20 cellular contexts compared by ENCODE assay signal in the genomic region with DNA sequence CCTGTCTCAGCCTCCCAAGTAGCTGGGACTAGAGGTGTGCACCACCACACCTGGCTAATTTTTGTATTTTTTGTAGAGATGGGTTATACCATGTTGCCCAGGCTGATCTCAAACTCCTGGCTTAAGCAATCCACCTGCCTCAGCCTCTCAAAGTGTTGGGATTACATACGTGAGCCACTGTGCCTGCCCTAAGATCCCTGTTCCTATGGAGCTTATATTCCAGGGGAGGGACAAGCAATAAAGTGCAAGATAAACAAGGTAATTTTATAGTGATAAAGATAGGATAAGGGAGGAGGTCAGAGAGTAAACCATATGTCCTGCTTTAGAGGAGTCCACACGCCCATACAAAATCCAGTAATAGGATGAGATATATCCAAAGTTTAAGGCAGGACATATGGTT.
DNase-seq lines count a peak whose midpoint lies in the region; ATAC-seq, FAIRE-seq and TF ChIP-seq lines count a peak whose summit lies in the region.
"Had no signal": no experiment of that assay in that cellular context is flagged by ENCODE, and none has a peak within 500 bp of the region (broad histone marks: within the 10 kb centered on the region; RNA-seq: fewer than 3 reads in every experiment).

No MANE protein-coding gene starts in this region.

- intact Hi-C loops in right cardiac atrium (cut with DNase I) (no loop called here), left ventricle myocardium superior (cut with micrococcal nuclease) (no loop called here), endothelial cell of umbilical vein (cut with micrococcal nuclease) (no loop called here), psoas muscle (cut with DNase I) (no loop called here), mammary epithelial cell (cut with micrococcal nuclease) (no loop called here), pancreas (cut with DNase I) (no loop called here)

- H3K4me3 ChIP-seq in right cardiac atrium (ENCODE audit: low read length) = no peak overlapping the region
- H3K4me3 ChIP-seq in endothelial cell of umbilical vein (replicated peaks in 1 of 3; ENCODE audit: insufficient read depth in 1 of 3, low read depth in 1 of 3, low read length in 3 of 3) = no peak overlapping the region
- H3K4me3 ChIP-seq in psoas muscle = no peak overlapping the region
- no peak overlapping the region for H3K4me3 ChIP-seq in mammary epithelial cell (replicated peaks in 1 of 3; ENCODE audit: insufficient read depth in 1 of 3, low read depth in 2 of 3, low read length in 3 of 3)
- H3K4me3 ChIP-seq in pancreas = no peak overlapping the region
- H3K4me3 ChIP-seq: GM12878, GM23338 had no signal

- BruUV-seq in endothelial cell of umbilical vein (replicated peaks; lab: Mats Ljungman, UMichigan) = no TSS peak
- BruUV-seq in mammary epithelial cell (replicated peaks; lab: Mats Ljungman, UMichigan) = no TSS peak

- no peak for TF ChIP-seq POLR2A in endothelial cell of umbilical vein (IDR thresholded peaks at IDR 0.05; ENCODE audit: low read depth, low read length)

- H3K4me1 ChIP-seq in right cardiac atrium (ENCODE audit: control insufficient read depth, insufficient read depth, low read length) (peaks cover 15% of the 10 kb centered on the region), endothelial cell of umbilical vein (ENCODE audit: control insufficient read depth, extremely low read depth, insufficient read depth, low read length) (peaks cover 18% of the 10 kb centered on the region), psoas muscle (peaks cover 58% of the 10 kb centered on the region), mammary epithelial cell (ENCODE audit: insufficient read depth, low read length) (peaks cover 13% of the 10 kb centered on the region), pancreas (no peaks in the 10 kb centered on the region)

- FAIRE-seq in endothelial cell of umbilical vein (lab: Jason Lieb, UNC) (peak; percentile 38), pancreas (lab: Jason Lieb, UNC) (no peak)
- FAIRE-seq: GM12878, GM18507 had no signal

- DNase-seq in right cardiac atrium (no peak), left ventricle myocardium superior (no peak), endothelial cell of umbilical vein (ENCODE audit: low read depth, low spot score) (no peak), psoas muscle (no peak), hepatic stellate cell (ENCODE audit: low spot score) (no peak), mammary epithelial cell (no peak), pancreas (no peak)
- DNase-seq: DMS 273 treated with DMSO at 0.1 percent for 48 hours, GDM1, NCI-H1417, NCI-H2029, NCI-H2171, NCI-H446, NCI-H69 had no signal

- CTCF ChIA-PET in endothelial cell of umbilical vein (lab: Charles Lee) = interaction anchor here (0.8 to 1.5 kb wide), 6 partner anchors 12 to 1557 kb away, joined by 3 to 15 read pairs (median 4); a partner anchor contains a TSS
- CTCF ChIA-PET in mammary epithelial cell (lab: Charles Lee; ENCODE audit: low non-redundant PET) = no interaction called here

- H3K27ac ChIP-seq in right cardiac atrium (ENCODE audit: low read length) (peak overlapping the region; percentile 90), endothelial cell of umbilical vein (ENCODE audit: insufficient read depth, low read depth, low read length) (peak overlapping the region; percentile 64), psoas muscle (peak overlapping the region; percentile 63), mammary epithelial cell (ENCODE audit: insufficient read depth, low read depth, low read length) (no peak overlapping the region), pancreas (no peak overlapping the region)
- H3K27ac ChIP-seq: RWPE1 had no signal

- H3K79me2 ChIP-seq in endothelial cell of umbilical vein (ENCODE audit: control insufficient read depth, insufficient read depth, low read length) (no peaks in the 10 kb centered on the region), mammary epithelial cell (ENCODE audit: insufficient read depth, low read length) (no peaks in the 10 kb centered on the region)

- no peaks in the 10 kb centered on the region for H4K20me1 ChIP-seq in endothelial cell of umbilical vein (replicated peaks; ENCODE audit: control insufficient read depth, extremely low read depth, insufficient read depth, low read length)
- H4K20me1 ChIP-seq in mammary epithelial cell (ENCODE audit: insufficient read depth, low read length) = no peaks in the 10 kb centered on the region

- H3K4me2 ChIP-seq in endothelial cell of umbilical vein (ENCODE audit: insufficient read depth, low read length) (no peak overlapping the region), mammary epithelial cell (ENCODE audit: insufficient read depth, low read depth, low read length) (no peak overlapping the region)
- H3K4me2 ChIP-seq: GM23338 had no signal

- POLR2A ChIA-PET in endothelial cell of umbilical vein (lab: Charles Lee) = interaction anchor here (1.0 to 1.1 kb wide), 2 partner anchors 10 to 113 kb away, joined by 3 to 8 read pairs; a partner anchor contains a TSS

- ATAC-seq in right cardiac atrium (no peak), left ventricle myocardium superior (no peak), psoas muscle (no peak), pancreas (no peak), HG02870 (IDR thresholded peaks at IDR 0.05; ENCODE audit: unreplicated experiment) (no peak)
- ATAC-seq: GM12878, GM23338, HCT116 had no signal

- H2AFZ ChIP-seq in endothelial cell of umbilical vein (ENCODE audit: low read depth, low read length) (no peak overlapping the region), mammary epithelial cell (ENCODE audit: low read depth, low read length) (no peak overlapping the region)

- in situ Hi-C loops in mammary epithelial cell (cut with MboI; ENCODE audit: low sequenced_read_pairs in 2 of 2) = loop anchor here (10.0 kb wide), 2 partner anchors 117 to 127 kb away; a partner anchor contains a TSS

- H3K27me3 ChIP-seq in right cardiac atrium (ENCODE audit: control insufficient read depth, insufficient read depth) (no peaks in the 10 kb centered on the region), endothelial cell of umbilical vein (ENCODE audit: control insufficient read depth in 2 of 2, insufficient read depth in 2 of 2, low read length in 2 of 2) (peaks cover 0 to 4% of the 10 kb centered on the region in 2 experiments), psoas muscle (ENCODE audit: insufficient read depth in 3 of 3, low read length in 2 of 3) (no peaks in the 10 kb centered on the region), mammary epithelial cell (ENCODE audit: insufficient read depth, low read length) (no peaks in the 10 kb centered on the region), pancreas (no peaks in the 10 kb centered on the region)

- no peak for TF ChIP-seq CTCF in endothelial cell of umbilical vein (IDR thresholded peaks at IDR 0.05; ENCODE audit: extremely low read depth in 1 of 2, insufficient read depth in 1 of 2, low read depth in 1 of 2, low read length in 2 of 2)
- no peak for TF ChIP-seq CTCF in psoas muscle (IDR thresholded peaks at IDR 0.05)
- TF ChIP-seq CTCF in mammary epithelial cell (conservative IDR thresholded peaks at IDR 0.05 in 1 of 2, IDR thresholded peaks at IDR 0.05 in 1 of 2; ENCODE audit: extremely low read depth in 1 of 2, insufficient read depth in 1 of 2, low read depth in 1 of 2, low read length in 2 of 2) = no peak
- TF ChIP-seq CTCF in pancreas (IDR thresholded peaks at IDR 0.05) = no peak

- WGBS in right cardiac atrium = 81% methylated on average over 2 of the region's 2 CpGs
- WGBS in psoas muscle, 3 donors = 93 to 100% (median 95%) methylated on average over 2 of the region's 2 CpGs
- 90% methylated on average over 2 of the region's 2 CpGs for whole genome bisulfite sequencing in mammary epithelial cell (ENCODE audit: low coverage, missing lambda C conversion rate)
- 90 to 92% methylated on average over 2 of the region's 2 CpGs for WGBS in pancreas, 2 donors

- H3K9me3 ChIP-seq in right cardiac atrium (ENCODE audit: control insufficient read depth, low read length) (no peaks in the 10 kb centered on the region), endothelial cell of umbilical vein (replicated peaks; ENCODE audit: control insufficient read depth, insufficient read depth, low read length) (no peaks in the 10 kb centered on the region), psoas muscle (no peaks in the 10 kb centered on the region), mammary epithelial cell (replicated peaks; ENCODE audit: insufficient read depth, low read length) (no peaks in the 10 kb centered on the region), pancreas (no peaks in the 10 kb centered on the region)

- H3K36me3 ChIP-seq in endothelial cell of umbilical vein (ENCODE audit: control insufficient read depth in 2 of 2, extremely low read depth in 1 of 2, insufficient read depth in 2 of 2, low read length in 2 of 2) (no peaks in the 10 kb centered on the region), psoas muscle (ENCODE audit: insufficient read depth in 1 of 2, low read depth in 1 of 2) (no peaks in the 10 kb centered on the region), mammary epithelial cell (ENCODE audit: insufficient read depth, low read length) (no peaks in the 10 kb centered on the region), pancreas (no peaks in the 10 kb centered on the region)

- no peaks in the 10 kb centered on the region for H3K9me1 ChIP-seq in endothelial cell of umbilical vein (replicated peaks; ENCODE audit: control insufficient read depth, extremely low read depth, insufficient read depth, low read length)

- dilution Hi-C loops in endothelial cell of umbilical vein (cut with MboI; ENCODE audit: extremely low pct_ligation_motif_present, low sequenced_read_pairs) (no loop called here), mammary epithelial cell (cut with HindIII; ENCODE audit: low sequenced_read_pairs) (no loop called here)

- H3K9ac ChIP-seq in endothelial cell of umbilical vein (replicated peaks; ENCODE audit: extremely low read depth, insufficient read depth, low read length) (no peak overlapping the region), mammary epithelial cell (ENCODE audit: insufficient read depth, low read length) (no peak overlapping the region)

TF ChIP-seq in endothelial cell of umbilical vein, 7 proteins besides CTCF, POLR2A, EP300 and RAD21:
- no peak for TF ChIP-seq MYC (IDR thresholded peaks at IDR 0.05; ENCODE audit: low read depth, low read length)
- no peak for TF ChIP-seq POLR2AphosphoS5 (IDR thresholded peaks at IDR 0.05; ENCODE audit: insufficient read depth, low read depth, low read length)
- TF ChIP-seq, protein P1, sequence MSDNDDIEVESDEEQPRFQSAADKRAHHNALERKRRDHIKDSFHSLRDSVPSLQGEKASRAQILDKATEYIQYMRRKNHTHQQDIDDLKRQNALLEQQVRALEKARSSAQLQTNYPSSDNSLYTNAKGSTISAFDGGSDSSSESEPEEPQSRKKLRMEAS (IDR thresholded peaks at IDR 0.05; ENCODE audit: insufficient read depth, insufficient read length) = no peak
- TF ChIP-seq JUN (IDR thresholded peaks at IDR 0.05; ENCODE audit: borderline replicate concordance, insufficient read depth, insufficient read length, low read depth) = no peak
- TF ChIP-seq GATA2 (IDR thresholded peaks at IDR 0.05; ENCODE audit: insufficient read depth, insufficient read length, low read depth, low read length) = no peak
- no peak for TF ChIP-seq FOS (IDR thresholded peaks at IDR 0.05; ENCODE audit: borderline replicate concordance, insufficient read depth, low read length)
- TF ChIP-seq EZH2 (IDR thresholded peaks at IDR 0.05; ENCODE audit: borderline replicate concordance, low read depth, low read length, severe bottlenecking) = no peak

Comparison
In these comparisons a context has a peak if more than half of its experiments do, and no peak if none do; other contexts are left out.
1. H3K27ac ChIP-seq: peak in right cardiac atrium (single experiment), endothelial cell of umbilical vein (single experiment) and psoas muscle (single experiment); none in mammary epithelial cell (single experiment) and pancreas (0 of 4).